Comparison of ENCODE assay signal across 8 cellular contexts in genomic region chr14:69694730-69695663, GRCh38.
A peak's percentile ranks its signal among the peaks of the same experiment; 100 is the strongest.
DNase-seq lines count a peak whose midpoint lies in the region; ATAC-seq and TF ChIP-seq lines count a peak whose summit lies in the region.

No MANE protein-coding gene starts in this region.

- POLR2A ChIA-PET in activated CD8-positive, alpha-beta T cell treated with anti-CD3 and anti-CD28 coated beads, Interleukin-2, amount 10 ng/mL, durations not matched to agents 7 days and 5 days (lab: Charles Lee), result interaction anchor here (0.5 to 1.1 kb wide), 2 partner anchors 10 to 22 kb away, joined by 3 read pairs; no protein-coding TSS in a partner anchor

- DNase-seq in COR-L47 (lab: John Stamatoyannopoulos, UW) (peak; percentile 25), nephron progenitor cell (no peak), NCI-H345 treated with DMSO at 0.1 percent for 48 hours (lab: John Stamatoyannopoulos, UW; ENCODE audit: unreplicated experiment) (no peak), foreskin fibroblast (no peak)
- no peak for DNase-seq in activated CD8-positive, alpha-beta T cell treated with anti-CD3 and anti-CD28 coated beads, Interleukin-2, amount 10 ng/mL, durations not matched to agents 7 days and 5 days

- no peak for TF ChIP-seq CTCF in nephron progenitor cell (IDR thresholded peaks at IDR 0.05)
- TF ChIP-seq CTCF in foreskin fibroblast (IDR thresholded peaks at IDR 0.05; ENCODE audit: low read depth, low read length), result no peak

- ATAC-seq in activated CD8-positive, alpha-beta T cell treated with anti-CD3 and anti-CD28 coated beads, Interleukin-2, amount 10 ng/mL, durations not matched to agents 7 days and 5 days, result no peak
- ATAC-seq in HG03175 (IDR thresholded peaks at IDR 0.05; ENCODE audit: unreplicated experiment), result no peak

- H3K36me3 Mint-ChIP-seq in IgD-negative memory B cell (no peaks in the 10 kb centered on the region), nephron progenitor cell (ENCODE audit: low read depth) (no peaks in the 10 kb centered on the region)
- H3K36me3 Mint-ChIP-seq in dendritic cell treated with granulocyte-macrophage colony-stimulating factor and Interleukin-4, amounts not matched to agents 40 ng/mL and 50 ng/mL, for 4 days (ENCODE audit: low read depth), result peaks cover 41% of the 10 kb centered on the region
- H3K36me3 Mint-ChIP-seq in activated CD8-positive, alpha-beta T cell treated with anti-CD3 and anti-CD28 coated beads, Interleukin-2, amount 10 ng/mL, durations not matched to agents 7 days and 5 days (ENCODE audit: low read depth), result peaks cover 16% of the 10 kb centered on the region

- H3K9me3 Mint-ChIP-seq in IgD-negative memory B cell (no peaks in the 10 kb centered on the region), nephron progenitor cell (no peaks in the 10 kb centered on the region)
- H3K9me3 Mint-ChIP-seq in dendritic cell treated with granulocyte-macrophage colony-stimulating factor and Interleukin-4, amounts not matched to agents 40 ng/mL and 50 ng/mL, for 4 days, result no peaks in the 10 kb centered on the region
- H3K9me3 Mint-ChIP-seq in activated CD8-positive, alpha-beta T cell treated with anti-CD3 and anti-CD28 coated beads, Interleukin-2, amount 10 ng/mL, durations not matched to agents 7 days and 5 days (ENCODE audit: insufficient read depth), result no peaks in the 10 kb centered on the region

- H3K27ac Mint-ChIP-seq in IgD-negative memory B cell (peak overlapping the region; percentile 67 to 92 (median 89)), nephron progenitor cell (peak overlapping the region; percentile 85)
- peak overlapping the region; percentile 86 for H3K27ac Mint-ChIP-seq in dendritic cell treated with granulocyte-macrophage colony-stimulating factor and Interleukin-4, amounts not matched to agents 40 ng/mL and 50 ng/mL, for 4 days
- H3K27ac Mint-ChIP-seq in activated CD8-positive, alpha-beta T cell treated with anti-CD3 and anti-CD28 coated beads, Interleukin-2, amount 10 ng/mL, durations not matched to agents 7 days and 5 days, result no peak overlapping the region

- peaks cover 58 to 76% (median 72%) of the 10 kb centered on the region in 3 donors for H3K4me1 Mint-ChIP-seq in IgD-negative memory B cell
- H3K4me1 Mint-ChIP-seq in dendritic cell treated with granulocyte-macrophage colony-stimulating factor and Interleukin-4, amounts not matched to agents 40 ng/mL and 50 ng/mL, for 4 days (ENCODE audit: low read depth), result peaks cover 100% of the 10 kb centered on the region
- peaks cover 84% of the 10 kb centered on the region for H3K4me1 Mint-ChIP-seq in nephron progenitor cell
- peaks cover 56% of the 10 kb centered on the region for H3K4me1 Mint-ChIP-seq in activated CD8-positive, alpha-beta T cell treated with anti-CD3 and anti-CD28 coated beads, Interleukin-2, amount 10 ng/mL, durations not matched to agents 7 days and 5 days (ENCODE audit: low read depth)

- H3K4me3 ChIP-seq in foreskin fibroblast (ENCODE audit: low read depth in 1 of 2, low read length in 2 of 2), result no peak overlapping the region

- intact Hi-C loops in dendritic cell treated with granulocyte-macrophage colony-stimulating factor and Interleukin-4, amounts not matched to agents 40 ng/mL and 50 ng/mL, for 4 days (cut with micrococcal nuclease), result no loop called here

- no peaks in the 10 kb centered on the region for H3K27me3 Mint-ChIP-seq in IgD-negative memory B cell
- no peaks in the 10 kb centered on the region for H3K27me3 Mint-ChIP-seq in dendritic cell treated with granulocyte-macrophage colony-stimulating factor and Interleukin-4, amounts not matched to agents 40 ng/mL and 50 ng/mL, for 4 days
- no peaks in the 10 kb centered on the region for H3K27me3 Mint-ChIP-seq in nephron progenitor cell (ENCODE audit: low read depth, poor library complexity)
- no peaks in the 10 kb centered on the region for H3K27me3 Mint-ChIP-seq in activated CD8-positive, alpha-beta T cell treated with anti-CD3 and anti-CD28 coated beads, Interleukin-2, amount 10 ng/mL, durations not matched to agents 7 days and 5 days (ENCODE audit: low read depth)

- H3K4me3 Mint-ChIP-seq in IgD-negative memory B cell (peak overlapping the region in 3 of 4 donors; percentile 24 to 49 (median 42)), nephron progenitor cell (no peak overlapping the region)
- peak overlapping the region; percentile 20 for H3K4me3 Mint-ChIP-seq in dendritic cell treated with granulocyte-macrophage colony-stimulating factor and Interleukin-4, amounts not matched to agents 40 ng/mL and 50 ng/mL, for 4 days
- no peak overlapping the region for H3K4me3 Mint-ChIP-seq in activated CD8-positive, alpha-beta T cell treated with anti-CD3 and anti-CD28 coated beads, Interleukin-2, amount 10 ng/mL, durations not matched to agents 7 days and 5 days

- CTCF ChIA-PET in activated CD8-positive, alpha-beta T cell treated with anti-CD3 and anti-CD28 coated beads, Interleukin-2, amount 10 ng/mL, durations not matched to agents 7 days and 5 days (lab: Charles Lee), result interaction anchor here (0.6 kb wide), 1 partner anchor 110 kb away, joined by 3 read pairs; no protein-coding TSS in a partner anchor

Comparison
In these comparisons a context has a peak if more than half of its experiments do, and no peak if none do; other contexts are left out.
1. H3K4me3 Mint-ChIP-seq: peak in IgD-negative memory B cell (3 of 4) and dendritic cell treated with granulocyte-macrophage colony-stimulating factor and Interleukin-4, amounts not matched to agents 40 ng/mL and 50 ng/mL, for 4 days (single experiment); none in nephron progenitor cell (single experiment) and activated CD8-positive, alpha-beta T cell treated with anti-CD3 and anti-CD28 coated beads, Interleukin-2, amount 10 ng/mL, durations not matched to agents 7 days and 5 days (single experiment).